In genomic region chr7:114264029-114264428, GRCh38 we compare ENCODE assay signal across 15 cellular contexts.
"Had no signal": no experiment of that assay in that cellular context is flagged by ENCODE, and none has a peak within 500 bp of the region (broad histone marks: within the 10 kb centered on the region; RNA-seq: fewer than 3 reads in every experiment).

No MANE protein-coding gene starts in this region.

- H3K27me3 ChIP-seq: colonic mucosa, hepatocyte had no signal

- H3K79me2 ChIP-seq: hepatocyte had no signal

- H2AFZ ChIP-seq: hepatocyte had no signal

- H3K4me3 ChIP-seq: colonic mucosa, hepatocyte, left ventricle myocardium inferior had no signal

- H3K36me3 ChIP-seq: colonic mucosa, left ventricle myocardium inferior had no signal

- H3K4me2 ChIP-seq: hepatocyte had no signal

- H3K4me1 ChIP-seq: colonic mucosa, left ventricle myocardium inferior had no signal

- DNase-seq: activated CD4-positive, alpha-beta T cell treated with anti-CD3 and anti-CD28 coated beads, Interleukin-2, amount 50 U/mL, for 4 hours; activated CD4-positive, CD25-positive, alpha-beta regulatory T cell treated with anti-CD3 and anti-CD28 coated beads, Interleukin-2, amount 50 U/mL, for 72 hours; activated naive CD4-positive, alpha-beta T cell treated with anti-CD3 and anti-CD28 coated beads for 36 hours; activated naive CD8-positive, alpha-beta T cell treated with anti-CD3 and anti-CD28 coated beads, Interleukin-2, amount 50 U/mL, for 24 hours; caudate nucleus; colonic mucosa; kidney; left ventricle myocardium inferior; naive thymus-derived CD8-positive, alpha-beta T cell; posterior cingulate gyrus; retina; stimulated activated CD4-positive, alpha-beta T cell treated with anti-CD3 and anti-CD28 coated beads, Interleukin-2, amount 100 ng/mL, for 48 hours; T-helper 9 cell had no signal

- FAIRE-seq: kidney had no signal

- H3K9me3 ChIP-seq: colonic mucosa had no signal

- ATAC-seq: activated naive CD8-positive, alpha-beta T cell treated with anti-CD3 and anti-CD28 coated beads, Interleukin-2, amount 50 U/mL, for 24 hours; naive thymus-derived CD8-positive, alpha-beta T cell; stimulated activated memory B cell treated with anti-CD40 and anti-IgM and Interleukin-4, amounts not matched to agents 10 μg/mL and 1 μg/mL and 100 μg/mL, for 72 hours had no signal

- H3K27ac ChIP-seq: colonic mucosa, hepatocyte, left ventricle myocardium inferior had no signal
